Comparison of ENCODE assay signal across 8 cellular contexts in the genomic region with DNA sequence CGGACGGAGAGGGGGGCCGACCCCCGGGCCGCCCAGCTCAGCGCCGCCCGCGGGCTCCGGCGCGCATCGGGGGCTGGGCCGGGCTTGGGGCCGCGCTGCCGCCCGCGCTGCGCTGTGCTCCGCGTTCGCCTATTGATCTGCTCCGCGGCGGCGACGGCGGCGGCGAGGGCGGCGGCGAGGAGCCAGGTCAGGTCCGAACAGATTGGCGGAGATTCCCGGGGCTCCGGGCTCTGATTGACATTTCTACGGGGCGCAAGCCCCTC. TPM values are rescaled to one million over a fixed set of nuclear protein-coding genes. Genes with fewer than 3 reads are reported as not detected.
DNase-seq lines count a peak whose midpoint lies in the region; ATAC-seq, FAIRE-seq and TF ChIP-seq lines count a peak whose summit lies in the region.

No MANE protein-coding gene starts in this region.

- H3K27ac Mint-ChIP-seq in activated T-helper 1 cell treated with anti-CD3 and anti-CD28 coated beads, Interleukin-12 subunit alpha, Interleukin-12 subunit beta, Interleukin-2, Interleukin-4 antibody, amounts not matched to agents 30 ng/mL and 10 ng/mL and 1 ng/mL, durations not matched to agents 14 hours and 24 hours and 36 hours: no peak overlapping the region
- H3K27ac Mint-ChIP-seq in stimulated activated naive B cell treated with anti-CD40 and anti-IgM and Interleukin-4, amounts not matched to agents 10 μg/mL and 1 μg/mL and 100 μg/mL, for 72 hours: peak overlapping the region; percentile 93

- H3K4me3 Mint-ChIP-seq in activated T-helper 1 cell treated with anti-CD3 and anti-CD28 coated beads, Interleukin-12 subunit alpha, Interleukin-12 subunit beta, Interleukin-2, Interleukin-4 antibody, amounts not matched to agents 30 ng/mL and 10 ng/mL and 1 ng/mL, durations not matched to agents 14 hours and 24 hours and 36 hours: peak overlapping the region; percentile 81
- H3K4me3 Mint-ChIP-seq in stimulated activated naive B cell treated with anti-CD40 and anti-IgM and Interleukin-4, amounts not matched to agents 10 μg/mL and 1 μg/mL and 100 μg/mL, for 72 hours: peak overlapping the region; percentile 71 to 78

- FAIRE-seq in GM12892 (lab: Jason Lieb, UNC): no peak

- DNase-seq in NCI-H1105 (lab: John Stamatoyannopoulos, UW) (peak; percentile 79), NCI-H1105 treated with DMSO at 0.1 percent for 48 hours (lab: John Stamatoyannopoulos, UW) (no peak), GM03348 (ENCODE audit: low spot score) (no peak), GM12892 (ENCODE audit: insufficient read length) (no peak)
- no peak for DNase-seq in activated T-helper 1 cell treated with anti-CD3 and anti-CD28 coated beads, Interleukin-12 subunit alpha, Interleukin-12 subunit beta, Interleukin-2, Interleukin-4 antibody, amounts not matched to agents 30 ng/mL and 10 ng/mL and 1 ng/mL, durations not matched to agents 14 hours and 24 hours and 36 hours (ENCODE audit: low spot score)
- DNase-seq in stimulated activated naive B cell treated with anti-CD40 and anti-IgM and Interleukin-4, amounts not matched to agents 10 μg/mL and 1 μg/mL and 100 μg/mL, for 72 hours: no peak

- peak in 1 of 2 donors; percentile 27 for ATAC-seq in stimulated activated naive B cell treated with anti-CD40 and anti-IgM and Interleukin-4, amounts not matched to agents 10 μg/mL and 1 μg/mL and 100 μg/mL, for 72 hours (replicated peaks)
- no peak for ATAC-seq in HG03095 (IDR thresholded peaks at IDR 0.05; ENCODE audit: unreplicated experiment)

- peak overlapping the region; percentile 61 for H3K4me3 ChIP-seq in iPS-11a (ENCODE audit: low read depth, low read length)

- intact Hi-C loops in activated T-helper 1 cell treated with anti-CD3 and anti-CD28 coated beads, Interleukin-12 subunit alpha, Interleukin-12 subunit beta, Interleukin-2, Interleukin-4 antibody, amounts not matched to agents 30 ng/mL and 10 ng/mL and 1 ng/mL, durations not matched to agents 14 hours and 24 hours and 36 hours (cut with micrococcal nuclease): loop anchor here (1.0 to 5.0 kb wide), 2 partner anchors 86 to 396 kb away; no protein-coding TSS in a partner anchor

- TF ChIP-seq POLR2A in GM12892 (IDR thresholded peaks at IDR 0.05; ENCODE audit: low read depth, low read length): no peak

- H3K4me1 Mint-ChIP-seq in activated T-helper 1 cell treated with anti-CD3 and anti-CD28 coated beads, Interleukin-12 subunit alpha, Interleukin-12 subunit beta, Interleukin-2, Interleukin-4 antibody, amounts not matched to agents 30 ng/mL and 10 ng/mL and 1 ng/mL, durations not matched to agents 14 hours and 24 hours and 36 hours (ENCODE audit: low read depth): peaks cover 15% of the 10 kb centered on the region
- peaks cover 33 to 59% of the 10 kb centered on the region in 2 donors for H3K4me1 Mint-ChIP-seq in stimulated activated naive B cell treated with anti-CD40 and anti-IgM and Interleukin-4, amounts not matched to agents 10 μg/mL and 1 μg/mL and 100 μg/mL, for 72 hours

- H3K27me3 Mint-ChIP-seq in activated T-helper 1 cell treated with anti-CD3 and anti-CD28 coated beads, Interleukin-12 subunit alpha, Interleukin-12 subunit beta, Interleukin-2, Interleukin-4 antibody, amounts not matched to agents 30 ng/mL and 10 ng/mL and 1 ng/mL, durations not matched to agents 14 hours and 24 hours and 36 hours (ENCODE audit: insufficient read depth): peaks cover 62% of the 10 kb centered on the region
- peaks cover 75 to 94% of the 10 kb centered on the region in 2 donors for H3K27me3 Mint-ChIP-seq in stimulated activated naive B cell treated with anti-CD40 and anti-IgM and Interleukin-4, amounts not matched to agents 10 μg/mL and 1 μg/mL and 100 μg/mL, for 72 hours

- no peaks in the 10 kb centered on the region for H3K9me3 Mint-ChIP-seq in activated T-helper 1 cell treated with anti-CD3 and anti-CD28 coated beads, Interleukin-12 subunit alpha, Interleukin-12 subunit beta, Interleukin-2, Interleukin-4 antibody, amounts not matched to agents 30 ng/mL and 10 ng/mL and 1 ng/mL, durations not matched to agents 14 hours and 24 hours and 36 hours
- H3K9me3 Mint-ChIP-seq in stimulated activated naive B cell treated with anti-CD40 and anti-IgM and Interleukin-4, amounts not matched to agents 10 μg/mL and 1 μg/mL and 100 μg/mL, for 72 hours: peaks cover 0 to 3% of the 10 kb centered on the region in 2 donors

- H3K36me3 Mint-ChIP-seq in activated T-helper 1 cell treated with anti-CD3 and anti-CD28 coated beads, Interleukin-12 subunit alpha, Interleukin-12 subunit beta, Interleukin-2, Interleukin-4 antibody, amounts not matched to agents 30 ng/mL and 10 ng/mL and 1 ng/mL, durations not matched to agents 14 hours and 24 hours and 36 hours (ENCODE audit: low read depth): peaks cover 2% of the 10 kb centered on the region
- peaks cover 16 to 18% of the 10 kb centered on the region in 2 donors for H3K36me3 Mint-ChIP-seq in stimulated activated naive B cell treated with anti-CD40 and anti-IgM and Interleukin-4, amounts not matched to agents 10 μg/mL and 1 μg/mL and 100 μg/mL, for 72 hours

RNA-seq across cellular contexts. Expression of gene IRX3, which starts 0.6 kb away (rescaled TPM):
- total RNA-seq in activated T-helper 1 cell treated with anti-CD3 and anti-CD28 coated beads, Interleukin-12 subunit alpha, Interleukin-12 subunit beta, Interleukin-2, Interleukin-4 antibody, amounts not matched to agents 30 ng/mL and 10 ng/mL and 1 ng/mL, durations not matched to agents 14 hours and 24 hours and 36 hours: 1.1 and 1.4 TPM in 2 replicates
- not detected for polyA plus RNA-seq in GM12892 (2012; ENCODE audit: missing spikeins)
